In the genomic region with DNA sequence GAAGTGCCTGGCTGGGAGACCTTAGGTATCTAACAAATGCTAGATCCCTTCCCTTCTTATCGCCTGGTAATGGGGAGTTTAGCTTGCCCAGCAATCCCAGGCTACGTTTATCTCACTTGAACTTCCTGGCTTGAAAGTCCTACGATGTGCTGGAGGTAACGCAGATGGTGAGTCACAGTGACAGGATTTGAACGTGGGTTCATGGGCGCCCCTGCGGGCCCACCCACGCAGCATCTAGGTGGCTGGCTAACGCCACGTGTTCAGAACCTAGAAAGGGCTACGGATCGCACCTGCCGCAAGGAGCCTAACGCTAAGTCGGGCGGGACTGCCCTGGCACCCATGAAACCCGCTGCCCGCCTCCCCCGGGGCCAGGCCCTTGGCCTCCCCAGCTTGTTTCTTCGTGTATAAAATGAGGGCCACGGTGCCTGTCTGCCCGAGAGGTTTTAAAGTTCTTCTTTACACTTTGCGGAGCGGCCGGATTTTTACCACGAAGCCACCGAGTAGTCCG, we compare ENCODE assay signal across 8 cellular contexts.
DNase-seq lines count a peak whose midpoint lies in the region; ATAC-seq and TF ChIP-seq lines count a peak whose summit lies in the region.

No MANE protein-coding gene starts in this region.

- in situ Hi-C loops in astrocyte of the spinal cord (cut with HindIII; ENCODE audit: low sequenced_read_pairs): no loop called here

- peak; percentile 19 for ATAC-seq in GM19452 (IDR thresholded peaks at IDR 0.05; ENCODE audit: unreplicated experiment)

- peak overlapping the region; percentile 87 to 95 (median 90) for H3K4me2 ChIP-seq in BLaER1 treated with 17β-estradiol and CSF1 and Interleukin-3, amounts not matched to agents 10 nM and 100 nM

- H3K4me3 ChIP-seq in BLaER1 treated with 17β-estradiol and CSF1 and Interleukin-3, amounts not matched to agents 10 nM and 100 nM: peak overlapping the region; percentile 63 to 97 (median 72)
- H3K4me3 ChIP-seq in astrocyte of the spinal cord (ENCODE audit: low read depth, low read length): peak overlapping the region; percentile 47

- peaks cover 66 to 77% (median 70%) of the 10 kb centered on the region in 10 experiments for H3K4me1 ChIP-seq in BLaER1 treated with 17β-estradiol and CSF1 and Interleukin-3, amounts not matched to agents 10 nM and 100 nM

- no peaks in the 10 kb centered on the region for H3K9me3 ChIP-seq in BLaER1 treated with 17β-estradiol and CSF1 and Interleukin-3, amounts not matched to agents 10 nM and 100 nM (replicated peaks in 1 of 11)

- DNase-seq in HK-2 (ENCODE audit: unreplicated experiment): peak; percentile 77
- peak; percentile 85 for DNase-seq in T-helper 22 cell (ENCODE audit: low read depth)
- DNase-seq in astrocyte of the spinal cord (ENCODE audit: low read depth, low spot score): peak; percentile 75
- peak; percentile 92 for DNase-seq in iris pigment epithelial cell (ENCODE audit: low read depth)
- DNase-seq in stimulated activated CD4-positive, alpha-beta T cell treated with anti-CD3 and anti-CD28 coated beads, Interleukin-15, amount 100 ng/mL, for 48 hours (ENCODE audit: low read depth in 2 of 2): peak; percentile 86
- no peak for DNase-seq in COLO829 (ENCODE audit: low spot score)

- H3K9ac ChIP-seq in BLaER1 treated with 17β-estradiol and CSF1 and Interleukin-3, amounts not matched to agents 10 nM and 100 nM: peak overlapping the region; percentile 99 to 100 (median 100)

- TF ChIP-seq CTCF in astrocyte of the spinal cord (IDR thresholded peaks at IDR 0.05; ENCODE audit: low read depth, low read length): no peak

- no peaks in the 10 kb centered on the region for H3K27me3 ChIP-seq in BLaER1 treated with 17β-estradiol and CSF1 and Interleukin-3, amounts not matched to agents 10 nM and 100 nM

- peak overlapping the region; percentile 99 to 100 (median 100) for H3K27ac ChIP-seq in BLaER1 treated with 17β-estradiol and CSF1 and Interleukin-3, amounts not matched to agents 10 nM and 100 nM

- peaks cover 30 to 43% (median 32%) of the 10 kb centered on the region in 11 experiments for H4K20me1 ChIP-seq in BLaER1 treated with 17β-estradiol and CSF1 and Interleukin-3, amounts not matched to agents 10 nM and 100 nM

- H3K36me3 ChIP-seq in BLaER1 treated with 17β-estradiol and CSF1 and Interleukin-3, amounts not matched to agents 10 nM and 100 nM: peaks cover 0 to 14% (median 4%) of the 10 kb centered on the region in 11 experiments; a peak in 7 of 22 replicates
